In the genomic region with DNA sequence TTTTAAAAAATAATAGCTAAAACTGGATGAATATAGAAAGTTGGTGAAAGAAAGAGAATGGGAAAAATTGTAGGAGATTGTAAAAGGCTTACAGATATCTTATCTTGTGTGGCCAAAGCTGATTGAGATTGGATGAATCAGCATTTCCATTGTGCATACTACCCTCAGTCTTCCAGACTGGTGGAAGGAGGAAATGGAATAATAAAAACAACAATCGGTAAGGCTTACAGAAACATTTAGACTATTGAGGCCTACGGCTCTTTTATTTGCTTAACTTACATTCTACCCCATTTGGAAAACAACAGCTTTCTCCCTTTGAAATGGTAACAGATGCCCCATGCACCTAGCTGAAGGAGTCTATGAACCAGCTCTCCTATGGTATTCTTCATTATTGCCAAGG, we compare ENCODE assay signal across 1 cellular context.
A peak's percentile ranks its signal among the peaks of the same experiment; 100 is the strongest.
TF ChIP-seq lines count a peak whose summit lies in the region.

No MANE protein-coding gene starts in this region.

TF ChIP-seq in K562, 482 proteins besides CTCF, POLR2A, EP300 and RAD21:
- TF ChIP-seq JUND (IDR thresholded peaks at IDR 0.05; ENCODE audit: borderline replicate concordance, low read depth, low read length) (peak; percentile 62; the same call in 1 of the 2 replicates), JUND (tag; IDR thresholded peaks at IDR 0.05; ENCODE audit: borderline replicate concordance, low read depth, low read length) (peak; percentile 54; the same call in 2 of the 3 replicates), CBFA2T3 (IDR thresholded peaks at IDR 0.05) (peak; percentile 29), NCOA6 (IDR thresholded peaks at IDR 0.05) (no peak), ZSCAN32 (CRISPR knock-in tag; IDR thresholded peaks at IDR 0.05) (no peak), MAFG (tag; conservative IDR thresholded peaks at IDR 0.05) (peak; percentile 91), TAL1 (IDR thresholded peaks at IDR 0.05) (peak; percentile 15; the same call in 1 of the 2 replicates), NFE2L1 (tag; IDR thresholded peaks at IDR 0.05; ENCODE audit: borderline replicate concordance, low read depth) (0 out of 2 replicates have a peak, but pooled peaks have one; percentile 14), FOXO4 (CRISPR knock-in tag; IDR thresholded peaks at IDR 0.05) (no peak), FOSL1 (tag; conservative IDR thresholded peaks at IDR 0.05) (peak; percentile 79), RCOR1 (IDR thresholded peaks at IDR 0.05; ENCODE audit: borderline replicate concordance in 1 of 2, low read depth in 2 of 2, low read length in 2 of 2) (peak in 1 of 2 experiments; percentile 86; a peak in 2 of 4 replicates), ZBTB1 (CRISPR knock-in tag; IDR thresholded peaks at IDR 0.05; ENCODE audit: borderline replicate concordance, low read depth) (no peak), KAT8 (IDR thresholded peaks at IDR 0.05; ENCODE audit: low read depth) (no peak), NFE2 (IDR thresholded peaks at IDR 0.05; ENCODE audit: low read depth) (peak; percentile 84), ZNF316 (IDR thresholded peaks at IDR 0.05) (peak; percentile 92), SMARCA4 (IDR thresholded peaks at IDR 0.05) (peak; percentile 45; the same call in 1 of the 2 replicates), ARID1B (IDR thresholded peaks at IDR 0.05) (peak; percentile 63), C11orf30 (IDR thresholded peaks at IDR 0.05; ENCODE audit: low read depth) (peak; percentile 92), DPF2 (IDR thresholded peaks at IDR 0.05) (0 out of 2 replicates have a peak, but pooled peaks have one; percentile 35), FOXA1 (IDR thresholded peaks at IDR 0.05; ENCODE audit: borderline replicate concordance) (no peak), MAFK (IDR thresholded peaks at IDR 0.05; ENCODE audit: low read length) (peak; percentile 61), SOX6 (IDR thresholded peaks at IDR 0.05) (peak; percentile 49; the same call in 1 of the 2 replicates), MAFF (IDR thresholded peaks at IDR 0.05; ENCODE audit: low read length) (peak; percentile 77; the same call in 1 of the 2 replicates)
TF ChIP-seq in K562: peak in this region for 16.
